ENCODE assay signal across 11 cellular contexts in the genomic region with DNA sequence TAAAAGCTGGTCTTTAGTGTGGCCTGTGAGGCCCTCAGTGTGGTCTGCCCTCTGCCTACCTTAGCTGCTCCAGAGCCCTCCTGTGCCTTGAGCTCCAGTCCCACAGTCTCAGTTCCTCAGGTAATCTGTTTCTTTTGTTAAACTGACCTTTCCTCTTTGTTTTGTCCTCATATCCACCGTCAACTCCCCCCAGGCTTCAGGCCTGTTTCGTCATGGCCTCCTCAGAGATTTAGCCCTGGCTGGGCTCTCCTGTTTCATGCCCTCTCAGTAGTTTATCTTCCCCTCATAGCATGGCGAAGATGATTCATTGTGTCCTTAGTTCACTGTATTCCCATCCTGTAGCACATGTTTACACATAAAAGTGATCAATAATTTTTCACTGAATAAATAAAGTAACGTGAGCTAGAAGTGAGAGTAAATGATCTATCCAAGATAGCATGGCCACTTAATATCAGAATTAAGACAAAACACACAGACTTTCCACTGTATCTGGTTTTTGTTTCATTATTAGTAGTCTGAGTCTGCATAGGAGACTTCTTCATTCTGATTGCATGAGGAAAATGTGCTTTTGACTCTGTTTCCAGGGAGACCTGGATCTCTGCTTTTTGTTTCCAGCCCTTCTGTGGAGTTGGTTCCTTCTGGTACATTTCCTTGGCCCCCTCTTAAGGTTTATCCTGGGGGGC.
A peak's percentile ranks its signal among the peaks of the same experiment; 100 is the strongest.
DNase-seq lines count a peak whose midpoint lies in the region; ATAC-seq, FAIRE-seq and TF ChIP-seq lines count a peak whose summit lies in the region.
"Had no signal": no experiment of that assay in that cellular context is flagged by ENCODE, and none has a peak within 500 bp of the region (broad histone marks: within the 10 kb centered on the region; RNA-seq: fewer than 3 reads in every experiment).

No MANE protein-coding gene starts in this region.

- FAIRE-seq in H1 (lab: Jason Lieb, UNC): no peak

- no peaks in the 10 kb centered on the region; a peak in 1 of 4 replicates for H3K79me2 ChIP-seq in H1 (ENCODE audit: control insufficient read depth in 1 of 2, insufficient read depth in 2 of 2, low read length in 2 of 2)

- no peaks in the 10 kb centered on the region for H3K23me2 ChIP-seq in H1 (ENCODE audit: low read depth, low read length)

- no peak overlapping the region for H3K4ac ChIP-seq in H1 (replicated peaks; ENCODE audit: insufficient read length, low read depth, low read length)

- whole genome bisulfite sequencing in H1 (ENCODE audit: extremely low coverage in 1 of 2, insufficient coverage in 1 of 2, insufficient read length in 1 of 2, insufficient replicate concordance in 2 of 2, low coverage in 1 of 2, low lambda C conversion rate in 2 of 2, missing lambda C conversion rate in 1 of 2), 2 experiments: 82% methylated on average over 4 of the region's 4 CpGs; no CpG with 5 or more reads in 1 of the 2 experiments
- WGBS in prostate gland: 79% methylated on average over 4 of the region's 4 CpGs

- DNase-seq in ELF-1 (ENCODE audit: low read depth, low spot score) (peak; percentile 79), H1 (ENCODE audit: low read depth in 1 of 2, low spot score in 2 of 2) (no peak), prostate gland (ENCODE audit: low spot score) (no peak), NCI-H2081 (lab: John Stamatoyannopoulos, UW) (no peak), NCI-H345 treated with DMSO at 0.1 percent for 48 hours (lab: John Stamatoyannopoulos, UW; ENCODE audit: unreplicated experiment) (no peak), cerebellar cortex (ENCODE audit: low spot score) (no peak)
- DNase-seq: CD4-positive, alpha-beta memory T cell had no signal

- H3K4me1 ChIP-seq in H1 (replicated peaks in 1 of 4; ENCODE audit: control insufficient read depth in 3 of 4, insufficient read depth in 4 of 4, low read length in 3 of 4): peaks cover 0 to 9% (median 4%) of the 10 kb centered on the region in 4 experiments; a peak in 4 of 7 replicates
- no peaks in the 10 kb centered on the region for H3K4me1 ChIP-seq in prostate gland (replicated peaks)

- TF ChIP-seq CTCF in H1 (IDR thresholded peaks at IDR 0.05; ENCODE audit: control extremely low read depth in 1 of 3, insufficient read depth in 1 of 3, low read depth in 1 of 3, low read length in 3 of 3) (no peak), prostate gland (IDR thresholded peaks at IDR 0.05) (no peak)

- H2BK12ac ChIP-seq in H1 (ENCODE audit: low read depth, low read length): no peak overlapping the region

- H2BK5ac ChIP-seq in H1 (ENCODE audit: low read depth, low read length): no peak overlapping the region

- CTCF ChIA-PET in H1 (lab: Charles Lee; ENCODE audit: partially characterized antibody): interaction anchor here (0.7 kb wide), 2 partner anchors 37 to 84 kb away, joined by 3 read pairs; no protein-coding TSS in a partner anchor

- TF ChIP-seq EP300 in H1 (IDR thresholded peaks at IDR 0.05; ENCODE audit: borderline replicate concordance in 1 of 2, low read depth in 2 of 2, low read length in 2 of 2): no peak

- no peak overlapping the region for H2AK5ac ChIP-seq in H1 (ENCODE audit: low read depth, low read length)

- H2AFZ ChIP-seq in H1 (ENCODE audit: low read length): no peak overlapping the region

- no peaks in the 10 kb centered on the region for H3K79me1 ChIP-seq in H1 (ENCODE audit: low read depth, low read length)

- H3K36me3 ChIP-seq in H1 (ENCODE audit: control insufficient read depth in 2 of 4, insufficient read depth in 4 of 4, low read length in 3 of 4) (no peaks in the 10 kb centered on the region), prostate gland (no peaks in the 10 kb centered on the region)
- H3K36me3 ChIP-seq: esophagus muscularis mucosa had no signal

- intact Hi-C loops in prostate gland (cut with DNase I): no loop called here

- no peaks in the 10 kb centered on the region for H4K20me1 ChIP-seq in H1 (replicated peaks in 1 of 2; ENCODE audit: control insufficient read depth in 1 of 2, insufficient read depth in 2 of 2, low read length in 2 of 2)

- no peak overlapping the region for H2BK15ac ChIP-seq in H1 (ENCODE audit: low read length)

- no peak overlapping the region for H2BK20ac ChIP-seq in H1 (ENCODE audit: low read length)

- no peak overlapping the region for H4K91ac ChIP-seq in H1 (replicated peaks; ENCODE audit: insufficient read length, low read length)

- POLR2A ChIA-PET in H1 (lab: Charles Lee; ENCODE audit: partially characterized antibody): no interaction called here

- no peak for TF ChIP-seq RAD21 in H1 (IDR thresholded peaks at IDR 0.05 in 1 of 2, conservative IDR thresholded peaks at IDR 0.05 in 1 of 2; ENCODE audit: low read depth in 2 of 2, low read length in 2 of 2)

- ATAC-seq in GM19395 (IDR thresholded peaks at IDR 0.05; ENCODE audit: unreplicated experiment) (peak; percentile 97), HG02981 (IDR thresholded peaks at IDR 0.05; ENCODE audit: unreplicated experiment) (peak; percentile 92)
- ATAC-seq: Panc1 had no signal

- H3K27ac ChIP-seq in H1 (ENCODE audit: low read depth, low read length) (no peak overlapping the region), prostate gland (no peak overlapping the region)
- H3K27ac ChIP-seq: esophagus muscularis mucosa had no signal

- H3K4me3 ChIP-seq in H1 (ENCODE audit: extremely low read depth in 1 of 4, insufficient read depth in 2 of 4, low read depth in 3 of 4, low read length in 4 of 4): no peak overlapping the region
- no peak overlapping the region for H3K4me3 ChIP-seq in prostate gland
- H3K4me3 ChIP-seq: esophagus muscularis mucosa had no signal

- H3K56ac ChIP-seq in H1 (replicated peaks; ENCODE audit: insufficient read length, low read depth, low read length): no peak overlapping the region

- no peak overlapping the region for H3K14ac ChIP-seq in H1 (ENCODE audit: insufficient read length)

- no peak overlapping the region for H4K5ac ChIP-seq in H1 (ENCODE audit: insufficient read length, low read depth, low read length)

- H3K23ac ChIP-seq in H1 (ENCODE audit: insufficient read length): no peak overlapping the region

- TF ChIP-seq POLR2A in H1 (IDR thresholded peaks at IDR 0.05; ENCODE audit: control extremely low read depth in 1 of 2, low read depth in 2 of 2, low read length in 2 of 2): no peak
- TF ChIP-seq POLR2A in prostate gland (IDR thresholded peaks at IDR 0.05): no peak

- H2BK120ac ChIP-seq in H1 (replicated peaks; ENCODE audit: low read depth, low read length): no peak overlapping the region

- peak overlapping the region; percentile 18; the same call in 1 of the 2 replicates for H4K8ac ChIP-seq in H1 (ENCODE audit: extremely low read depth, insufficient read depth, low read length)

- H3K27me3 ChIP-seq in H1 (replicated peaks in 1 of 4; ENCODE audit: control insufficient read depth in 3 of 4, extremely low read depth in 1 of 4, insufficient read depth in 3 of 4, low read length in 3 of 4) (no peaks in the 10 kb centered on the region), prostate gland (replicated peaks; ENCODE audit: insufficient read depth) (no peaks in the 10 kb centered on the region)
- H3K27me3 ChIP-seq: esophagus muscularis mucosa had no signal

- no peak overlapping the region for H3K9ac ChIP-seq in H1 (replicated peaks in 1 of 4; ENCODE audit: extremely low read depth in 1 of 4, low read depth in 3 of 4, low read length in 3 of 4)

- no peak overlapping the region; the same call in 1 of the 2 replicates for H3K18ac ChIP-seq in H1 (ENCODE audit: extremely low read depth, low read length)

- H3K9me3 ChIP-seq in H1 (ENCODE audit: insufficient read depth in 2 of 2, low read depth in 1 of 2, low read length in 1 of 2): peaks cover 0 to 8% of the 10 kb centered on the region in 2 experiments; a peak in 1 of 4 replicates
- no peaks in the 10 kb centered on the region for H3K9me3 ChIP-seq in prostate gland
- H3K9me3 ChIP-seq: esophagus muscularis mucosa had no signal

- H3K4me2 ChIP-seq in H1 (ENCODE audit: insufficient read depth in 1 of 2, low read depth in 2 of 2, low read length in 2 of 2): no peak overlapping the region

TF ChIP-seq in H1, 55 proteins besides CTCF, POLR2A, EP300 and RAD21:
- no peak for TF ChIP-seq SAP30 (IDR thresholded peaks at IDR 0.05; ENCODE audit: insufficient read depth, insufficient replicate concordance, low read length)
- no peak for TF ChIP-seq JUND (IDR thresholded peaks at IDR 0.05; ENCODE audit: low read length)
- TF ChIP-seq SIN3A (conservative IDR thresholded peaks at IDR 0.05 in 1 of 2, IDR thresholded peaks at IDR 0.05 in 1 of 2; ENCODE audit: low read depth in 1 of 2, low read length in 2 of 2): no peak
- TF ChIP-seq HDAC6 (IDR thresholded peaks at IDR 0.05; ENCODE audit: low read depth, low read length): no peak
- no peak for TF ChIP-seq POU5F1 (IDR thresholded peaks at IDR 0.05; ENCODE audit: low read depth, low read length)
- TF ChIP-seq SP2 (IDR thresholded peaks at IDR 0.05; ENCODE audit: low read length): no peak
- no peak for TF ChIP-seq KDM1A (IDR thresholded peaks at IDR 0.05; ENCODE audit: borderline replicate concordance, low read length)
- no peak for TF ChIP-seq CEBPB (IDR thresholded peaks at IDR 0.05; ENCODE audit: low read depth, low read length)
- no peak for TF ChIP-seq ZNF274 (IDR thresholded peaks at IDR 0.05; ENCODE audit: borderline replicate concordance, extremely low read depth, low read length)
- TF ChIP-seq KDM5A (IDR thresholded peaks at IDR 0.05; ENCODE audit: low read length): no peak
- no peak for TF ChIP-seq MAX (IDR thresholded peaks at IDR 0.05)
